ENCODE assay signal across 22 cellular contexts in genomic region chr1:80018348-80018747, GRCh38.
"Had no signal": no experiment of that assay in that cellular context is flagged by ENCODE, and none has a peak within 500 bp of the region (broad histone marks: within the 10 kb centered on the region; RNA-seq: fewer than 3 reads in every experiment).

No MANE protein-coding gene starts in this region.

- H3K9me3 ChIP-seq: MG63 had no signal

- H3K27ac ChIP-seq: HL-60, RWPE1 had no signal

- DNase-seq: Karpas-422, KG1, MG63, NCI-H1092, NCI-H1105 treated with DMSO at 0.1 percent for 48 hours, NCI-H1417 treated with DMSO at 0.1 percent for 48 hours, NCI-H146, NCI-H1694 treated with DMSO at 0.1 percent for 48 hours, NCI-H1930, NCI-H2081, NCI-H2107, NCI-H2227 treated with DMSO at 0.1 percent for 48 hours, NCI-H446, NCI-H510A, NCI-H524 treated with DMSO at 0.1 percent for 48 hours, NCI-H69, NCI-H774, SHP77, SW 1271 had no signal

- H3K36me3 ChIP-seq: MG63 had no signal

- H3K4me3 ChIP-seq: MG63 had no signal

- ATAC-seq: Panc1 had no signal

- H3K27me3 ChIP-seq: MG63 had no signal
